ENCODE assay signal across 22 cellular contexts in the genomic region with DNA sequence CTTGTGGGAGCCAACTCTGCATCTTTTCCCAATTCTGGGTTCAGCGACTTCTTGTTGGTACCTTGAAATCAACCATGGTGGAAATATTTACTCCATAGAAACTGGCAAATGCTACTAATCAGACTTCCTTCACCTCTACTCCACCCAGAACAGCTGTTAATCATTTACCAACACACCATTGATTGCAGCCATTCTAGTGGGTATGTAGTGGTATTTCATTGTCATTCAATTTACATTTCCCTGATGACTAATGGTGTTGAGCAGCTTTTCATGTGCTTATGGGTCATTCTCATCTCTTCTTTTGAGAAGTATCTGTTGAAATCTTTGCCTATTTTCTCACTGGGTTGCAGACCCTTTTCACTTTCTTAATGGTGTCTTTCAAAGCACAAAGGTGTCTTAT.
A peak's percentile ranks its signal among the peaks of the same experiment; 100 is the strongest.
DNase-seq lines count a peak whose midpoint lies in the region; ATAC-seq, FAIRE-seq and TF ChIP-seq lines count a peak whose summit lies in the region.
"Had no signal": no experiment of that assay in that cellular context is flagged by ENCODE, and none has a peak within 500 bp of the region (broad histone marks: within the 10 kb centered on the region; RNA-seq: fewer than 3 reads in every experiment).

No MANE protein-coding gene starts in this region.

- peak overlapping the region; percentile 16; the same call in 1 of the 2 replicates for H4K5ac ChIP-seq in IMR-90 (ENCODE audit: low read depth, low read length)

- H3K23ac ChIP-seq in IMR-90 (ENCODE audit: low read depth, low read length), result no peak overlapping the region; the same call in 1 of the 2 replicates

- in situ Hi-C loops in IMR-90 (cut with MboI; ENCODE audit: low sequenced_read_pairs), result no loop called here

- H2BK15ac ChIP-seq in IMR-90 (ENCODE audit: low read depth, low read length), result no peak overlapping the region

- peak overlapping the region; percentile 48; the same call in 1 of the 2 replicates for H3K4ac ChIP-seq in IMR-90 (ENCODE audit: low read depth, low read length)

- ATAC-seq in A549 (peak; percentile 61 to 73; a peak in 3 of 6 replicates), IMR-90 (ENCODE audit: low read depth) (peak; percentile 55), left lung (peak; percentile 74), HG03196 (IDR thresholded peaks at IDR 0.05; ENCODE audit: unreplicated experiment) (no peak)
- ATAC-seq: activated T-cell treated with anti-CD3 and anti-CD28 coated beads, Interleukin-2, amount 50 U/mL, for 4 hours; T-cell had no signal

- no peak for TF ChIP-seq POLR2A in A549 (IDR thresholded peaks at IDR 0.05; ENCODE audit: low read length)
- no peak for TF ChIP-seq POLR2A in IMR-90 (IDR thresholded peaks at IDR 0.05; ENCODE audit: low read depth, low read length)

- H2AK5ac ChIP-seq in IMR-90 (ENCODE audit: low read depth, low read length), result no peak overlapping the region

- FAIRE-seq in A549 (lab: Jason Lieb, UNC), result peak; percentile 36

- H3K56ac ChIP-seq in IMR-90 (ENCODE audit: extremely low read depth, insufficient read depth, low read length), result 0 out of 2 replicates have a peak overlapping the region, but pooled peaks have one; percentile 21

- no peaks in the 10 kb centered on the region for H3K27me3 ChIP-seq in IMR-90 (ENCODE audit: control insufficient read depth, insufficient read depth, low read length)
- peaks cover 0 to 54% of the 10 kb centered on the region in 2 donors for H3K27me3 ChIP-seq in left lung
- H3K27me3 ChIP-seq: BLaER1 had no signal

- H3K9ac ChIP-seq in IMR-90 (ENCODE audit: low read depth, low read length), result no peak overlapping the region
- H3K9ac ChIP-seq: BLaER1, KMS-11 had no signal

- H3K9me3 ChIP-seq in A549 (0 out of 3 replicates have a peak, but pooled peaks cover 2% of the 10 kb centered on the region), IMR-90 (ENCODE audit: control insufficient read depth, insufficient read depth, low read length) (no peaks in the 10 kb centered on the region), left lung (no peaks in the 10 kb centered on the region)
- H3K9me3 ChIP-seq: neutrophil, tibial artery had no signal

- no peak overlapping the region for H3K14ac ChIP-seq in IMR-90 (replicated peaks; ENCODE audit: low read depth, low read length)

- H3K79me1 ChIP-seq in IMR-90 (ENCODE audit: low read depth in 1 of 2, low read length in 2 of 2), result no peaks in the 10 kb centered on the region

- no peak overlapping the region for H2BK5ac ChIP-seq in IMR-90 (ENCODE audit: low read depth, low read length, poor library complexity, severe bottlenecking)

- H4K91ac ChIP-seq in IMR-90 (ENCODE audit: insufficient read depth, low read depth, low read length), result no peak overlapping the region

- H3K9me1 ChIP-seq in IMR-90 (ENCODE audit: insufficient read depth, low read length), result 0 out of 2 replicates have a peak, but pooled peaks cover 7% of the 10 kb centered on the region

- no TSS peak for BruUV-seq in IMR-90 (replicated peaks; lab: Mats Ljungman, UMichigan)

- no peak overlapping the region for H2BK20ac ChIP-seq in IMR-90 (ENCODE audit: low read depth, low read length)

- peak overlapping the region; percentile 61; the same call in 1 of the 2 replicates for H3K18ac ChIP-seq in IMR-90 (ENCODE audit: low read depth, low read length)

- intact Hi-C loops in IMR-90 (cut with micrococcal nuclease) (no loop called here), left lung (cut with DNase I) (no loop called here)

- H2AK9ac ChIP-seq in IMR-90 (replicated peaks; ENCODE audit: low read depth, low read length, poor library complexity), result no peak overlapping the region

- dilution Hi-C loops in IMR-90 (cut with HindIII; ENCODE audit: low sequenced_read_pairs, unreplicated experiment), result no loop called here

- WGBS in A549 (ENCODE audit: missing lambda C conversion rate), result 87% methylated on average over 1 of the region's 1 CpG
- no CpG with 5 or more reads among the region's 1 CpG for WGBS in IMR-90 (ENCODE audit: extremely low coverage in 2 of 2, insufficient read length in 1 of 2), 2 experiments

- H3K27ac ChIP-seq in A549, result peak overlapping the region in 1 of 2 experiments; percentile 39; a peak in 2 of 6 replicates
- H3K27ac ChIP-seq in IMR-90 (ENCODE audit: insufficient read depth, low read length), result no peak overlapping the region
- H3K27ac ChIP-seq in epithelial cell of prostate, result peak overlapping the region; percentile 76
- H3K27ac ChIP-seq in left lung, result no peak overlapping the region
- H3K27ac ChIP-seq: BLaER1, KMS-11, neutrophil, tibial artery had no signal

- DNase-seq in A549 (ENCODE audit: low read depth in 1 of 2, low spot score in 1 of 2), result peak in 1 of 2 experiments; percentile 67
- peak; percentile 46 for DNase-seq in IMR-90
- no peak for DNase-seq in epithelial cell of prostate (ENCODE audit: low read depth, low spot score)
- DNase-seq in left lung, result no peak
- DNase-seq in SHP77 (lab: John Stamatoyannopoulos, UW), result no peak
- no peak for DNase-seq in COR-L47 (lab: John Stamatoyannopoulos, UW)
- no peak for DNase-seq in stimulated activated CD4-positive, alpha-beta T cell treated with anti-CD3 and anti-CD28 coated beads, Interleukin-4, amount 100 ng/mL, for 24 hours
- DNase-seq: activated CD4-positive, CD25-positive, alpha-beta regulatory T cell treated with anti-CD3 and anti-CD28 coated beads, Interleukin-2, amount 50 U/mL, for 72 hours; activated naive CD4-positive, alpha-beta T cell treated with anti-CD3 and anti-CD28 coated beads for 36 hours; activated T-cell treated with anti-CD3 and anti-CD28 coated beads, Interleukin-2, amount 50 U/mL, for 4 hours; amniotic stem cell; GDM1; hippocampal formation; islet precursor cell; NCI-H187; stimulated activated CD4-positive, alpha-beta T cell treated with anti-CD3 and anti-CD28 coated beads, Interleukin-2, amount 100 ng/mL, for 48 hours; T-cell; tibial artery had no signal

- TF ChIP-seq RAD21 in A549 (conservative IDR thresholded peaks at IDR 0.05 in 1 of 2, IDR thresholded peaks at IDR 0.05 in 1 of 2) (no peak), IMR-90 (IDR thresholded peaks at IDR 0.05; ENCODE audit: low read length) (no peak)

- H3K4me3 ChIP-seq in A549 (no peak overlapping the region), IMR-90 (ENCODE audit: insufficient read depth, low read depth, low read length) (no peak overlapping the region), left lung (no peak overlapping the region)
- H3K4me3 ChIP-seq: BLaER1, tibial artery had no signal

- no peak overlapping the region for H4K8ac ChIP-seq in IMR-90 (ENCODE audit: low read depth in 2 of 2, low read length in 2 of 2)

- peak overlapping the region; percentile 73; the same call in 1 of the 2 replicates for H2BK120ac ChIP-seq in IMR-90 (ENCODE audit: low read depth, low read length)

- POLR2A ChIA-PET in A549 (lab: Yijun Ruan, JAX) (no interaction called here), IMR-90 (lab: Charles Lee; ENCODE audit: unreplicated experiment) (no interaction called here)

- CTCF ChIA-PET in A549 (lab: Yijun Ruan, JAX), result interaction anchor here (0.7 kb wide), 1 partner anchor 27 kb away, joined by 3 read pairs; no protein-coding TSS in a partner anchor
- CTCF ChIA-PET in IMR-90 (lab: Yijun Ruan, JAX), result no interaction called here

- H3K4me2 ChIP-seq in A549 (peak overlapping the region; percentile 32; the same call in 2 of the 3 replicates), IMR-90 (ENCODE audit: low read depth, low read length) (no peak overlapping the region)
- H3K4me2 ChIP-seq: BLaER1, KMS-11 had no signal

- H3K36me3 ChIP-seq in IMR-90 (ENCODE audit: control insufficient read depth, insufficient read depth, low read length) (no peaks in the 10 kb centered on the region), left lung (no peaks in the 10 kb centered on the region)
- H3K36me3 ChIP-seq: BLaER1, neutrophil, tibial artery had no signal

- no peaks in the 10 kb centered on the region for H4K20me1 ChIP-seq in IMR-90 (ENCODE audit: insufficient read depth, low read length)
- H4K20me1 ChIP-seq: BLaER1 had no signal

- no peak for TF ChIP-seq CTCF in A549 (IDR thresholded peaks at IDR 0.05)
- no peak for TF ChIP-seq CTCF in IMR-90 (conservative IDR thresholded peaks at IDR 0.05; ENCODE audit: low read depth, low read length)
- TF ChIP-seq CTCF in left lung (IDR thresholded peaks at IDR 0.05), result no peak

- no peak for TF ChIP-seq EP300 in A549 (IDR thresholded peaks at IDR 0.05)

- peaks cover 14% of the 10 kb centered on the region; the same call in 2 of the 3 replicates for H3K4me1 ChIP-seq in A549
- peaks cover 17% of the 10 kb centered on the region for H3K4me1 ChIP-seq in IMR-90 (ENCODE audit: control insufficient read depth, insufficient read depth, low read length)
- H3K4me1 ChIP-seq in left lung, result no peaks in the 10 kb centered on the region
- H3K4me1 ChIP-seq: tibial artery had no signal

- no peak overlapping the region for H2AFZ ChIP-seq in IMR-90 (replicated peaks; ENCODE audit: low read length, poor library complexity)

TF ChIP-seq in A549, 52 proteins besides CTCF, POLR2A, EP300 and RAD21:
- TF ChIP-seq RCOR1 (IDR thresholded peaks at IDR 0.05; ENCODE audit: low read depth, low read length) (no peak), CEBPB (IDR thresholded peaks at IDR 0.05) (no peak), HOXA7 (CRISPR knock-in tag; IDR thresholded peaks at IDR 0.05) (no peak), CHD2 (IDR thresholded peaks at IDR 0.05; ENCODE audit: low read length, partially characterized antibody) (no peak), JUN (IDR thresholded peaks at IDR 0.05) (no peak), FOSL2 (IDR thresholded peaks at IDR 0.05) (no peak), FOSL2 (CRISPR knock-in tag; IDR thresholded peaks at IDR 0.05) (peak; percentile 64)

TF ChIP-seq in IMR-90, 13 proteins besides CTCF, POLR2A, EP300 and RAD21 (continues in another document):
- TF ChIP-seq, protein P1, sequence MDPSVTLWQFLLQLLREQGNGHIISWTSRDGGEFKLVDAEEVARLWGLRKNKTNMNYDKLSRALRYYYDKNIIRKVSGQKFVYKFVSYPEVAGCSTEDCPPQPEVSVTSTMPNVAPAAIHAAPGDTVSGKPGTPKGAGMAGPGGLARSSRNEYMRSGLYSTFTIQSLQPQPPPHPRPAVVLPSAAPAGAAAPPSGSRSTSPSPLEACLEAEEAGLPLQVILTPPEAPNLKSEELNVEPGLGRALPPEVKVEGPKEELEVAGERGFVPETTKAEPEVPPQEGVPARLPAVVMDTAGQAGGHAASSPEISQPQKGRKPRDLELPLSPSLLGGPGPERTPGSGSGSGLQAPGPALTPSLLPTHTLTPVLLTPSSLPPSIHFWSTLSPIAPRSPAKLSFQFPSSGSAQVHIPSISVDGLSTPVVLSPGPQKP (IDR thresholded peaks at IDR 0.05; ENCODE audit: borderline replicate concordance, low read depth, low read length), result no peak
- TF ChIP-seq MAZ (IDR thresholded peaks at IDR 0.05; ENCODE audit: borderline replicate concordance, low read depth, low read length), result no peak
- TF ChIP-seq SMC3 (IDR thresholded peaks at IDR 0.05; ENCODE audit: low read depth, low read length), result no peak
- TF ChIP-seq RFX5 (IDR thresholded peaks at IDR 0.05; ENCODE audit: low read depth, low read length), result no peak
- no peak for TF ChIP-seq RCOR1 (IDR thresholded peaks at IDR 0.05; ENCODE audit: insufficient replicate concordance, low read length)
- TF ChIP-seq MXI1 (IDR thresholded peaks at IDR 0.05; ENCODE audit: borderline replicate concordance, low read depth, low read length), result no peak
